8 cellular contexts compared by ENCODE assay signal in the genomic region with DNA sequence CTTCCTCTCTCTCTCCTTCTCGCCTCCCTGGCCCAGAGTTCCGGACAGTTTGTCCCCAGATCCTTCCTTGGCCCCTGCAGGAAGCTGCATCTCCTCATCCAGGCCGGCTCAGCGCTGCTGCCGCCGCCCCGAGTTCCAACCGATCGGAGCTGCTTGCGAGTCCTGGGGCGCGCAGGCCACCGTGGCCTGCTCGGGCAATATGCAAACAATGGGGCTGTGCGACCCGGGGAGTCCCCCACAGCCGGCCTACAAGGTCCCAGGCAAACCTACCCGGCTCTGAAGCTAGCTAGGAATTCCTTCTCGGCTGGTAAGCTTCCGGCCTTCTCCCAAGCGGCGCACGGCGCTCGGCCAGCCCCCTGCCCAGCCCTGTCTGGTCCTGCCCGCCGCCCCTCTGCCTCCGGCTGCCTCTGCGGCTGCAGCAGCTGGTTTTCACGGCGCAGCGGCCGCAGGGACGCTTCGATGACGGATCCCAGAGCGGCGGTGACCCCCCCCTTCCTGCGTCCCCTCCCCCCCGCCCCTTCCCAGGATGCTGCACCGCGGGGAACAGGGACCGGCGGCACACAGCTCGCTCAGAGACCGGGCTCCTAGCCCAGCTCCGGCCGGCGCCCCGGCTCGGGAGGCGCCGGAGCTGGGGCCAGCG. TPM values are rescaled to one million over a fixed set of nuclear protein-coding genes. Genes with fewer than 3 reads are reported as not detected.
A peak's percentile ranks its signal among the peaks of the same experiment; 100 is the strongest.
DNase-seq lines count a peak whose midpoint lies in the region; ATAC-seq and TF ChIP-seq lines count a peak whose summit lies in the region.

No MANE protein-coding gene starts in this region.

- peaks cover 26% of the 10 kb centered on the region for H3K36me3 Mint-ChIP-seq in activated T-cell treated with anti-CD3 and anti-CD28 coated beads, Interleukin-2, amount 50 U/mL, for 24 hours (ENCODE audit: low read depth)

- peaks cover 67% of the 10 kb centered on the region for H3K4me1 Mint-ChIP-seq in activated T-cell treated with anti-CD3 and anti-CD28 coated beads, Interleukin-2, amount 50 U/mL, for 24 hours (ENCODE audit: low read depth)

- H2AFZ ChIP-seq in neuron (ENCODE audit: low read depth, low read length), result peak overlapping the region; percentile 49

- DNase-seq in NCI-H526 (lab: John Stamatoyannopoulos, UW) (peak; percentile 13 to 68), NCI-H526 treated with DMSO at 0.1 percent for 48 hours (lab: John Stamatoyannopoulos, UW) (no peak), fibroblast of villous mesenchyme (ENCODE audit: low read depth) (no peak), putamen (ENCODE audit: low spot score) (no peak)
- peak; percentile 48 for DNase-seq in activated T-cell treated with anti-CD3 and anti-CD28 coated beads, Interleukin-2, amount 50 U/mL, for 24 hours

- H3K4me1 ChIP-seq in neuron (ENCODE audit: insufficient read depth, low read length), result peaks cover 12% of the 10 kb centered on the region

- ATAC-seq in HG03521 (IDR thresholded peaks at IDR 0.05; ENCODE audit: unreplicated experiment) (peak; percentile 11), HG03469 (IDR thresholded peaks at IDR 0.05; ENCODE audit: unreplicated experiment) (no peak)

- peak overlapping the region; percentile 81 for H3K4me3 Mint-ChIP-seq in activated T-cell treated with anti-CD3 and anti-CD28 coated beads, Interleukin-2, amount 50 U/mL, for 24 hours

- no peaks in the 10 kb centered on the region for H3K9me3 ChIP-seq in neuron (ENCODE audit: low read length)

- peak overlapping the region; percentile 76 for H3K27ac Mint-ChIP-seq in activated T-cell treated with anti-CD3 and anti-CD28 coated beads, Interleukin-2, amount 50 U/mL, for 24 hours

- H3K4me3 ChIP-seq in fibroblast of villous mesenchyme (ENCODE audit: low read depth, low read length) (peak overlapping the region; percentile 83), neuron (ENCODE audit: low read length) (peak overlapping the region; percentile 69)

- H3K27me3 Mint-ChIP-seq in activated T-cell treated with anti-CD3 and anti-CD28 coated beads, Interleukin-2, amount 50 U/mL, for 24 hours, result peaks cover 3% of the 10 kb centered on the region

- peaks cover 3% of the 10 kb centered on the region for H3K27me3 ChIP-seq in neuron (ENCODE audit: insufficient read depth, low read length)

- no peaks in the 10 kb centered on the region for H3K36me3 ChIP-seq in neuron (ENCODE audit: insufficient read depth, low read length)

- TF ChIP-seq CTCF in fibroblast of villous mesenchyme (IDR thresholded peaks at IDR 0.05; ENCODE audit: insufficient read depth, low read depth, low read length), result no peak

- no peaks in the 10 kb centered on the region for H3K9me3 Mint-ChIP-seq in activated T-cell treated with anti-CD3 and anti-CD28 coated beads, Interleukin-2, amount 50 U/mL, for 24 hours

RNA-seq across cellular contexts. Expression of a gene that starts 59.4 kb away (rescaled TPM):
- total RNA-seq in fibroblast of villous mesenchyme, result 16.0 and 25.8 TPM in 2 replicates

Comparison
In these comparisons a context has a peak if more than half of its experiments do, and no peak if none do; other contexts are left out.
1. DNase-seq: peak in NCI-H526 (2 of 2) and activated T-cell treated with anti-CD3 and anti-CD28 coated beads, Interleukin-2, amount 50 U/mL, for 24 hours (single experiment); none in NCI-H526 treated with DMSO at 0.1 percent for 48 hours (single experiment), fibroblast of villous mesenchyme (single experiment) and putamen (single experiment).